In genomic region chr1:239931341-239931740, GRCh38 we compare ENCODE assay signal across 2 cellular contexts.
TF ChIP-seq lines count a peak whose summit lies in the region.

No MANE protein-coding gene starts in this region.

TF ChIP-seq in GM23338, 12 proteins besides CTCF, POLR2A, EP300 and RAD21 (continued from another document):
- TF ChIP-seq ZNF462 (CRISPR knock-in tag; IDR thresholded peaks at IDR 0.05) (no peak), JUNB (IDR thresholded peaks at IDR 0.05; ENCODE audit: unreplicated experiment) (no peak), ZNF114 (CRISPR knock-in tag; IDR thresholded peaks at IDR 0.05) (no peak)

TF ChIP-seq in WTC11, 78 proteins besides CTCF, POLR2A, EP300 and RAD21 (continued from another document):
- no peak for TF ChIP-seq AFF4 (CRISPR knock-in tag; IDR thresholded peaks at IDR 0.05; ENCODE audit: borderline replicate concordance)
- TF ChIP-seq ATF3 (CRISPR knock-in tag; conservative IDR thresholded peaks at IDR 0.05), result no peak
- no peak for TF ChIP-seq ZSCAN18 (CRISPR knock-in tag; IDR thresholded peaks at IDR 0.05)
- TF ChIP-seq E2F1 (CRISPR knock-in tag; IDR thresholded peaks at IDR 0.05), result no peak
- TF ChIP-seq ATF2 (CRISPR knock-in tag; IDR thresholded peaks at IDR 0.05; ENCODE audit: borderline replicate concordance, low read depth), result no peak
- TF ChIP-seq NR1H2 (CRISPR knock-in tag; IDR thresholded peaks at IDR 0.05), result no peak
- TF ChIP-seq ZNF317 (CRISPR knock-in tag; IDR thresholded peaks at IDR 0.05; ENCODE audit: borderline replicate concordance, low read depth), result no peak
- no peak for TF ChIP-seq CBFB (CRISPR knock-in tag; IDR thresholded peaks at IDR 0.05; ENCODE audit: low read depth)
